Comparison of ENCODE assay signal across 1 cellular context in the genomic region with DNA sequence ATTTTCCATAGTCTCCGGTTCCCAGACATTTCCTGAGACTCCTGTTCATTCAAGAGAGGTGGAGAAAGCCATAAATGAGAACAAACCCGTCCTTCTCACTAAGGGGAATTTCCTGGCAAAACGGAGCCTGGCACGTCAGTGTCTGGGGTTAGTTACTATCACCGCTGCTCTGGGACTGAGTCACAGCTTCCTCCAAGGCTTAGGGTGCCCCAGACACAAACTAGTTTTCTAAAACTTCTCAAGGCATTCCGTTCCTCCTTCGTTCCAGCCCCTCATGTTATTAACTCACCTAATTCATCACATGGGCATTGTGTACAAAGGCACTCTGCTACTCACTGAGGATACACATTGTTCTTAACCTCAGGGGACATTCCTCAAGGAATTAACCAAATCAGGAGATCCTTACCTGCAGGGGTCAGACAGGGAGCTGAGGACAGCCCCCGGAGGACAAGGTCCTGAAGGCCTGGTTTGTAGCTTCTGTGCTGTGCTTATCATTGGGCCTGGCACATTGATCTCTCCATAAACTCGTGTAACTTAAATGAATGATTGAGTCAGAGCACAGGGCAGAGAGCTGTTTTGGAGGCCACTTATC.
TF ChIP-seq lines count a peak whose summit lies in the region.

No MANE protein-coding gene starts in this region.

TF ChIP-seq in GM12878, 131 proteins besides CTCF, POLR2A, EP300 and RAD21 (continued from another document and continues in another):
- TF ChIP-seq, protein P1, sequence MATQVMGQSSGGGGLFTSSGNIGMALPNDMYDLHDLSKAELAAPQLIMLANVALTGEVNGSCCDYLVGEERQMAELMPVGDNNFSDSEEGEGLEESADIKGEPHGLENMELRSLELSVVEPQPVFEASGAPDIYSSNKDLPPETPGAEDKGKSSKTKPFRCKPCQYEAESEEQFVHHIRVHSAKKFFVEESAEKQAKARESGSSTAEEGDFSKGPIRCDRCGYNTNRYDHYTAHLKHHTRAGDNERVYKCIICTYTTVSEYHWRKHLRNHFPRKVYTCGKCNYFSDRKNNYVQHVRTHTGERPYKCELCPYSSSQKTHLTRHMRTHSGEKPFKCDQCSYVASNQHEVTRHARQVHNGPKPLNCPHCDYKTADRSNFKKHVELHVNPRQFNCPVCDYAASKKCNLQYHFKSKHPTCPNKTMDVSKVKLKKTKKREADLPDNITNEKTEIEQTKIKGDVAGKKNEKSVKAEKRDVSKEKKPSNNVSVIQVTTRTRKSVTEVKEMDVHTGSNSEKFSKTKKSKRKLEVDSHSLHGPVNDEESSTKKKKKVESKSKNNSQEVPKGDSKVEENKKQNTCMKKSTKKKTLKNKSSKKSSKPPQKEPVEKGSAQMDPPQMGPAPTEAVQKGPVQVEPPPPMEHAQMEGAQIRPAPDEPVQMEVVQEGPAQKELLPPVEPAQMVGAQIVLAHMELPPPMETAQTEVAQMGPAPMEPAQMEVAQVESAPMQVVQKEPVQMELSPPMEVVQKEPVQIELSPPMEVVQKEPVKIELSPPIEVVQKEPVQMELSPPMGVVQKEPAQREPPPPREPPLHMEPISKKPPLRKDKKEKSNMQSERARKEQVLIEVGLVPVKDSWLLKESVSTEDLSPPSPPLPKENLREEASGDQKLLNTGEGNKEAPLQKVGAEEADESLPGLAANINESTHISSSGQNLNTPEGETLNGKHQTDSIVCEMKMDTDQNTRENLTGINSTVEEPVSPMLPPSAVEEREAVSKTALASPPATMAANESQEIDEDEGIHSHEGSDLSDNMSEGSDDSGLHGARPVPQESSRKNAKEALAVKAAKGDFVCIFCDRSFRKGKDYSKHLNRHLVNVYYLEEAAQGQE (IDR thresholded peaks at IDR 0.05; ENCODE audit: low read depth, low read length), result no peak
- TF ChIP-seq NBN (IDR thresholded peaks at IDR 0.05) (no peak), ZNF274 (IDR thresholded peaks at IDR 0.05; ENCODE audit: insufficient read depth, insufficient read length) (no peak), MEF2A (IDR thresholded peaks at IDR 0.05; ENCODE audit: insufficient read depth, low read depth, low read length) (no peak), HDAC2 (IDR thresholded peaks at IDR 0.05) (no peak), MYB (IDR thresholded peaks at IDR 0.05; ENCODE audit: borderline replicate concordance, low read depth, low read length) (no peak), RUNX3 (IDR thresholded peaks at IDR 0.05; ENCODE audit: low read length) (peak; percentile 74), IKZF2 (IDR thresholded peaks at IDR 0.05) (peak; percentile 86 to 91), EGR1 (IDR thresholded peaks at IDR 0.05; ENCODE audit: borderline replicate concordance in 1 of 2, low read depth in 2 of 2, low read length in 2 of 2) (no peak), RBBP5 (conservative IDR thresholded peaks at IDR 0.05) (no peak), CBFB (IDR thresholded peaks at IDR 0.05; ENCODE audit: low read depth) (no peak), SREBF1 (IDR thresholded peaks at IDR 0.05; ENCODE audit: low read length) (no peak), SIN3A (IDR thresholded peaks at IDR 0.05; ENCODE audit: low read depth, low read length) (no peak), STAT3 (IDR thresholded peaks at IDR 0.05; ENCODE audit: low read depth, low read length) (no peak), JUNB (IDR thresholded peaks at IDR 0.05) (peak; percentile 73), CREB1 (IDR thresholded peaks at IDR 0.05; ENCODE audit: low read depth) (no peak), ETV6 (conservative IDR thresholded peaks at IDR 0.05 in 1 of 2, IDR thresholded peaks at IDR 0.05 in 1 of 2; ENCODE audit: borderline replicate concordance in 1 of 2, low read depth in 1 of 2) (peak in 1 of 2 experiments; percentile 67; a peak in 1 of 4 replicates), TCF12 (IDR thresholded peaks at IDR 0.05; ENCODE audit: low read depth, low read length) (0 out of 2 replicates have a peak, but pooled peaks have one; percentile 41), KAT2A (conservative IDR thresholded peaks at IDR 0.05; ENCODE audit: control insufficient read depth, low read depth, low read length) (no peak), HDAC6 (IDR thresholded peaks at IDR 0.05; ENCODE audit: unreplicated experiment) (no peak), TARDBP (IDR thresholded peaks at IDR 0.05; ENCODE audit: borderline replicate concordance) (no peak), BACH1 (IDR thresholded peaks at IDR 0.05; ENCODE audit: borderline replicate concordance) (no peak), STAT1 (conservative IDR thresholded peaks at IDR 0.05) (no peak), CHD1 (IDR thresholded peaks at IDR 0.05; ENCODE audit: low read depth, low read length) (no peak), MXI1 (IDR thresholded peaks at IDR 0.05; ENCODE audit: low read depth, low read length) (no peak), PAX5 (IDR thresholded peaks at IDR 0.05; ENCODE audit: borderline replicate concordance, low read depth, low read length) (0 out of 2 replicates have a peak, but pooled peaks have one; percentile 10), FOS (IDR thresholded peaks at IDR 0.05; ENCODE audit: borderline replicate concordance, extremely low read depth, insufficient read length) (no peak), CBX3 (IDR thresholded peaks at IDR 0.05; ENCODE audit: borderline replicate concordance, low read depth) (no peak), ZNF384 (IDR thresholded peaks at IDR 0.05; ENCODE audit: borderline replicate concordance, low read depth, low read length) (no peak), NR2C2 (IDR thresholded peaks at IDR 0.05; ENCODE audit: borderline replicate concordance, control insufficient read depth, insufficient read length, low read depth) (no peak)
- TF ChIP-seq, protein P2, sequence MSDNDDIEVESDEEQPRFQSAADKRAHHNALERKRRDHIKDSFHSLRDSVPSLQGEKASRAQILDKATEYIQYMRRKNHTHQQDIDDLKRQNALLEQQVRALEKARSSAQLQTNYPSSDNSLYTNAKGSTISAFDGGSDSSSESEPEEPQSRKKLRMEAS (IDR thresholded peaks at IDR 0.05; ENCODE audit: low read depth, low read length), result no peak
- TF ChIP-seq, protein P3, sequence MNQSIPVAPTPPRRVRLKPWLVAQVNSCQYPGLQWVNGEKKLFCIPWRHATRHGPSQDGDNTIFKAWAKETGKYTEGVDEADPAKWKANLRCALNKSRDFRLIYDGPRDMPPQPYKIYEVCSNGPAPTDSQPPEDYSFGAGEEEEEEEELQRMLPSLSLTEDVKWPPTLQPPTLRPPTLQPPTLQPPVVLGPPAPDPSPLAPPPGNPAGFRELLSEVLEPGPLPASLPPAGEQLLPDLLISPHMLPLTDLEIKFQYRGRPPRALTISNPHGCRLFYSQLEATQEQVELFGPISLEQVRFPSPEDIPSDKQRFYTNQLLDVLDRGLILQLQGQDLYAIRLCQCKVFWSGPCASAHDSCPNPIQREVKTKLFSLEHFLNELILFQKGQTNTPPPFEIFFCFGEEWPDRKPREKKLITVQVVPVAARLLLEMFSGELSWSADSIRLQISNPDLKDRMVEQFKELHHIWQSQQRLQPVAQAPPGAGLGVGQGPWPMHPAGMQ (IDR thresholded peaks at IDR 0.05; ENCODE audit: borderline replicate concordance), result no peak
- TF ChIP-seq, protein P4, sequence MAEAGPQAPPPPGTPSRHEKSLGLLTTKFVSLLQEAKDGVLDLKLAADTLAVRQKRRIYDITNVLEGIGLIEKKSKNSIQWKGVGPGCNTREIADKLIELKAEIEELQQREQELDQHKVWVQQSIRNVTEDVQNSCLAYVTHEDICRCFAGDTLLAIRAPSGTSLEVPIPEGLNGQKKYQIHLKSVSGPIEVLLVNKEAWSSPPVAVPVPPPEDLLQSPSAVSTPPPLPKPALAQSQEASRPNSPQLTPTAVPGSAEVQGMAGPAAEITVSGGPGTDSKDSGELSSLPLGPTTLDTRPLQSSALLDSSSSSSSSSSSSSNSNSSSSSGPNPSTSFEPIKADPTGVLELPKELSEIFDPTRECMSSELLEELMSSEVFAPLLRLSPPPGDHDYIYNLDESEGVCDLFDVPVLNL (IDR thresholded peaks at IDR 0.05; ENCODE audit: low read depth, low read length), result no peak
- TF ChIP-seq, protein P5, sequence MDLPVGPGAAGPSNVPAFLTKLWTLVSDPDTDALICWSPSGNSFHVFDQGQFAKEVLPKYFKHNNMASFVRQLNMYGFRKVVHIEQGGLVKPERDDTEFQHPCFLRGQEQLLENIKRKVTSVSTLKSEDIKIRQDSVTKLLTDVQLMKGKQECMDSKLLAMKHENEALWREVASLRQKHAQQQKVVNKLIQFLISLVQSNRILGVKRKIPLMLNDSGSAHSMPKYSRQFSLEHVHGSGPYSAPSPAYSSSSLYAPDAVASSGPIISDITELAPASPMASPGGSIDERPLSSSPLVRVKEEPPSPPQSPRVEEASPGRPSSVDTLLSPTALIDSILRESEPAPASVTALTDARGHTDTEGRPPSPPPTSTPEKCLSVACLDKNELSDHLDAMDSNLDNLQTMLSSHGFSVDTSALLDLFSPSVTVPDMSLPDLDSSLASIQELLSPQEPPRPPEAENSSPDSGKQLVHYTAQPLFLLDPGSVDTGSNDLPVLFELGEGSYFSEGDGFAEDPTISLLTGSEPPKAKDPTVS (IDR thresholded peaks at IDR 0.05; ENCODE audit: low read depth, low read length), result no peak
- TF ChIP-seq, protein P6, sequence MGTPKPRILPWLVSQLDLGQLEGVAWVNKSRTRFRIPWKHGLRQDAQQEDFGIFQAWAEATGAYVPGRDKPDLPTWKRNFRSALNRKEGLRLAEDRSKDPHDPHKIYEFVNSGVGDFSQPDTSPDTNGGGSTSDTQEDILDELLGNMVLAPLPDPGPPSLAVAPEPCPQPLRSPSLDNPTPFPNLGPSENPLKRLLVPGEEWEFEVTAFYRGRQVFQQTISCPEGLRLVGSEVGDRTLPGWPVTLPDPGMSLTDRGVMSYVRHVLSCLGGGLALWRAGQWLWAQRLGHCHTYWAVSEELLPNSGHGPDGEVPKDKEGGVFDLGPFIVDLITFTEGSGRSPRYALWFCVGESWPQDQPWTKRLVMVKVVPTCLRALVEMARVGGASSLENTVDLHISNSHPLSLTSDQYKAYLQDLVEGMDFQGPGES (IDR thresholded peaks at IDR 0.05), result no peak
- TF ChIP-seq, protein P7, sequence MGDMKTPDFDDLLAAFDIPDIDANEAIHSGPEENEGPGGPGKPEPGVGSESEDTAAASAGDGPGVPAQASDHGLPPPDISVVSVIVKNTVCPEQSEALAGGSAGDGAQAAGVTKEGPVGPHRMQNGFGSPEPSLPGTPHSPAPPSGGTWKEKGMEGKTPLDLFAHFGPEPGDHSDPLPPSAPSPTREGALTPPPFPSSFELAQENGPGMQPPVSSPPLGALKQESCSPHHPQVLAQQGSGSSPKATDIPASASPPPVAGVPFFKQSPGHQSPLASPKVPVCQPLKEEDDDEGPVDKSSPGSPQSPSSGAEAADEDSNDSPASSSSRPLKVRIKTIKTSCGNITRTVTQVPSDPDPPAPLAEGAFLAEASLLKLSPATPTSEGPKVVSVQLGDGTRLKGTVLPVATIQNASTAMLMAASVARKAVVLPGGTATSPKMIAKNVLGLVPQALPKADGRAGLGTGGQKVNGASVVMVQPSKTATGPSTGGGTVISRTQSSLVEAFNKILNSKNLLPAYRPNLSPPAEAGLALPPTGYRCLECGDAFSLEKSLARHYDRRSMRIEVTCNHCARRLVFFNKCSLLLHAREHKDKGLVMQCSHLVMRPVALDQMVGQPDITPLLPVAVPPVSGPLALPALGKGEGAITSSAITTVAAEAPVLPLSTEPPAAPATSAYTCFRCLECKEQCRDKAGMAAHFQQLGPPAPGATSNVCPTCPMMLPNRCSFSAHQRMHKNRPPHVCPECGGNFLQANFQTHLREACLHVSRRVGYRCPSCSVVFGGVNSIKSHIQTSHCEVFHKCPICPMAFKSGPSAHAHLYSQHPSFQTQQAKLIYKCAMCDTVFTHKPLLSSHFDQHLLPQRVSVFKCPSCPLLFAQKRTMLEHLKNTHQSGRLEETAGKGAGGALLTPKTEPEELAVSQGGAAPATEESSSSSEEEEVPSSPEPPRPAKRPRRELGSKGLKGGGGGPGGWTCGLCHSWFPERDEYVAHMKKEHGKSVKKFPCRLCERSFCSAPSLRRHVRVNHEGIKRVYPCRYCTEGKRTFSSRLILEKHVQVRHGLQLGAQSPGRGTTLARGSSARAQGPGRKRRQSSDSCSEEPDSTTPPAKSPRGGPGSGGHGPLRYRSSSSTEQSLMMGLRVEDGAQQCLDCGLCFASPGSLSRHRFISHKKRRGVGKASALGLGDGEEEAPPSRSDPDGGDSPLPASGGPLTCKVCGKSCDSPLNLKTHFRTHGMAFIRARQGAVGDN (IDR thresholded peaks at IDR 0.05), result 0 out of 2 replicates have a peak, but pooled peaks have one; percentile 65
- TF ChIP-seq, protein P8, sequence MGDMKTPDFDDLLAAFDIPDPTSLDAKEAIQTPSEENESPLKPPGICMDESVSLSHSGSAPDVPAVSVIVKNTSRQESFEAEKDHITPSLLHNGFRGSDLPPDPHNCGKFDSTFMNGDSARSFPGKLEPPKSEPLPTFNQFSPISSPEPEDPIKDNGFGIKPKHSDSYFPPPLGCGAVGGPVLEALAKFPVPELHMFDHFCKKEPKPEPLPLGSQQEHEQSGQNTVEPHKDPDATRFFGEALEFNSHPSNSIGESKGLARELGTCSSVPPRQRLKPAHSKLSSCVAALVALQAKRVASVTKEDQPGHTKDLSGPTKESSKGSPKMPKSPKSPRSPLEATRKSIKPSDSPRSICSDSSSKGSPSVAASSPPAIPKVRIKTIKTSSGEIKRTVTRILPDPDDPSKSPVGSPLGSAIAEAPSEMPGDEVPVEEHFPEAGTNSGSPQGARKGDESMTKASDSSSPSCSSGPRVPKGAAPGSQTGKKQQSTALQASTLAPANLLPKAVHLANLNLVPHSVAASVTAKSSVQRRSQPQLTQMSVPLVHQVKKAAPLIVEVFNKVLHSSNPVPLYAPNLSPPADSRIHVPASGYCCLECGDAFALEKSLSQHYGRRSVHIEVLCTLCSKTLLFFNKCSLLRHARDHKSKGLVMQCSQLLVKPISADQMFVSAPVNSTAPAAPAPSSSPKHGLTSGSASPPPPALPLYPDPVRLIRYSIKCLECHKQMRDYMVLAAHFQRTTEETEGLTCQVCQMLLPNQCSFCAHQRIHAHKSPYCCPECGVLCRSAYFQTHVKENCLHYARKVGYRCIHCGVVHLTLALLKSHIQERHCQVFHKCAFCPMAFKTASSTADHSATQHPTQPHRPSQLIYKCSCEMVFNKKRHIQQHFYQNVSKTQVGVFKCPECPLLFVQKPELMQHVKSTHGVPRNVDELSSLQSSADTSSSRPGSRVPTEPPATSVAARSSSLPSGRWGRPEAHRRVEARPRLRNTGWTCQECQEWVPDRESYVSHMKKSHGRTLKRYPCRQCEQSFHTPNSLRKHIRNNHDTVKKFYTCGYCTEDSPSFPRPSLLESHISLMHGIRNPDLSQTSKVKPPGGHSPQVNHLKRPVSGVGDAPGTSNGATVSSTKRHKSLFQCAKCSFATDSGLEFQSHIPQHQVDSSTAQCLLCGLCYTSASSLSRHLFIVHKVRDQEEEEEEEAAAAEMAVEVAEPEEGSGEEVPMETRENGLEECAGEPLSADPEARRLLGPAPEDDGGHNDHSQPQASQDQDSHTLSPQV (IDR thresholded peaks at IDR 0.05), result no peak
